Comparison of ENCODE assay signal across 24 cellular contexts in genomic region chr5:123517479-123517878, GRCh38. TPM values are rescaled to one million over a fixed set of nuclear protein-coding genes. Genes with fewer than 3 reads are reported as not detected.
DNase-seq lines count a peak whose midpoint lies in the region; ATAC-seq, FAIRE-seq and TF ChIP-seq lines count a peak whose summit lies in the region.
"Had no signal": no experiment of that assay in that cellular context is flagged by ENCODE, and none has a peak within 500 bp of the region (broad histone marks: within the 10 kb centered on the region; RNA-seq: fewer than 3 reads in every experiment).

No MANE protein-coding gene starts in this region.

- H3K36me3 Mint-ChIP-seq in memory B cell, result peaks cover 3% of the 10 kb centered on the region
- H3K36me3 Mint-ChIP-seq: immature natural killer cell had no signal

- H3K4me2 ChIP-seq in Loucy (ENCODE audit: low read depth, low read length, poor library complexity, severe bottlenecking), result peak overlapping the region; percentile 66

- peak overlapping the region; percentile 65 for H3K27ac Mint-ChIP-seq in memory B cell
- H3K27ac Mint-ChIP-seq: activated naive CD4-positive, alpha-beta T cell treated with anti-CD3 and anti-CD28 coated beads, Interleukin-2, amount 50 U/mL, for 24 hours; effector memory CD8-positive, alpha-beta T cell; HFFc6 had no signal

- H3K9me2 ChIP-seq in Loucy (replicated peaks; ENCODE audit: low read depth, low read length), result no peaks in the 10 kb centered on the region

- FAIRE-seq in G401.6 (lab: Jason Lieb, UNC), result peak; percentile 17
- FAIRE-seq: colon had no signal

- peak overlapping the region; percentile 55 for H3K4me3 Mint-ChIP-seq in memory B cell
- H3K4me3 Mint-ChIP-seq: activated naive CD4-positive, alpha-beta T cell treated with anti-CD3 and anti-CD28 coated beads, Interleukin-2, amount 50 U/mL, for 24 hours; GM23338; HFFc6 had no signal

- H3K79me2 ChIP-seq in Loucy (ENCODE audit: insufficient read depth, low read length), result peaks cover 86% of the 10 kb centered on the region

- H2AFZ ChIP-seq in Loucy (ENCODE audit: low read length), result no peak overlapping the region
- H2AFZ ChIP-seq: GM23338 had no signal

- no peak overlapping the region for H3K9ac ChIP-seq in Loucy (ENCODE audit: low read depth, low read length, poor library complexity, severe bottlenecking)

- peaks cover 40% of the 10 kb centered on the region for H3K4me1 Mint-ChIP-seq in memory B cell

- peaks cover 13% of the 10 kb centered on the region for H4K20me1 ChIP-seq in Loucy (ENCODE audit: insufficient read depth, low read length, poor library complexity, severe bottlenecking)

- no peaks in the 10 kb centered on the region for H3K27me3 Mint-ChIP-seq in memory B cell
- H3K27me3 Mint-ChIP-seq: activated naive CD4-positive, alpha-beta T cell treated with anti-CD3 and anti-CD28 coated beads, Interleukin-2, amount 50 U/mL, for 24 hours; effector memory CD8-positive, alpha-beta T cell had no signal

- H3F3A ChIP-seq in Loucy (ENCODE audit: low read depth), result no peaks in the 10 kb centered on the region

- DNase-seq in memory B cell (ENCODE audit: low spot score in 2 of 2), result no peak
- DNase-seq in gastrocnemius medialis, result no peak
- no peak for DNase-seq in DMS153 (lab: John Stamatoyannopoulos, UW)
- DNase-seq: C1 segment of cervical spinal cord; effector memory CD8-positive, alpha-beta T cell; foreskin keratinocyte; HFFc6; immature natural killer cell; KG1; NCI-H1694 treated with DMSO at 0.1 percent for 48 hours; NCI-H2171 treated with DMSO at 0.1 percent for 48 hours; NCI-H69; nucleus accumbens; WERI-Rb-1 had no signal

- H3K4me1 ChIP-seq in Loucy (ENCODE audit: insufficient read depth, low read length, poor library complexity, severe bottlenecking), result peaks cover 29% of the 10 kb centered on the region
- H3K4me1 ChIP-seq in gastrocnemius medialis, result peaks cover 22 to 23% of the 10 kb centered on the region in 2 donors

- no peak for TF ChIP-seq POLR2A in gastrocnemius medialis (IDR thresholded peaks at IDR 0.05)

- in situ Hi-C loops in gastrocnemius medialis (cut with MboI; ENCODE audit: low sequenced_read_pairs in 4 of 4), result loop anchor here in 2 of 4 donors (10.0 kb wide), 1 partner anchor 93 kb away; the partner anchor contains the start of gene CEP120 (in 2 of the 2)

- no peaks in the 10 kb centered on the region for H3K36me3 ChIP-seq in Loucy (ENCODE audit: insufficient read depth, low read length)
- no peaks in the 10 kb centered on the region for H3K36me3 ChIP-seq in gastrocnemius medialis
- H3K36me3 ChIP-seq: suprapubic skin, WERI-Rb-1 had no signal

- TF ChIP-seq CTCF in Loucy (conservative IDR thresholded peaks at IDR 0.05; ENCODE audit: low read length) (no peak), gastrocnemius medialis (IDR thresholded peaks at IDR 0.05 in 4 of 5, conservative IDR thresholded peaks at IDR 0.05 in 1 of 5) (no peak)

- no peaks in the 10 kb centered on the region for H3K9me3 Mint-ChIP-seq in memory B cell
- H3K9me3 Mint-ChIP-seq: activated naive CD4-positive, alpha-beta T cell treated with anti-CD3 and anti-CD28 coated beads, Interleukin-2, amount 50 U/mL, for 24 hours; effector memory CD8-positive, alpha-beta T cell; GM23338; HFFc6; immature natural killer cell had no signal

- ATAC-seq in GM19351 (IDR thresholded peaks at IDR 0.05; ENCODE audit: unreplicated experiment), result peak; percentile 24
- peak; percentile 59 for ATAC-seq in memory B cell (ENCODE audit: low read depth)
- ATAC-seq in gastrocnemius medialis, result no peak
- no peak for ATAC-seq in GM21529 (IDR thresholded peaks at IDR 0.05; ENCODE audit: unreplicated experiment)
- ATAC-seq: effector memory CD8-positive, alpha-beta T cell; esophagus mucosa; foreskin keratinocyte; GM23338; SK-N-SH treated with all-trans-retinoic acid at 6 μM for 48 hours had no signal

- H3K27me3 ChIP-seq in Loucy (ENCODE audit: insufficient read depth, low read length, poor library complexity, severe bottlenecking) (no peaks in the 10 kb centered on the region), gastrocnemius medialis (no peaks in the 10 kb centered on the region)
- H3K27me3 ChIP-seq: foreskin keratinocyte, suprapubic skin had no signal

- H3K27ac ChIP-seq in gastrocnemius medialis, result no peak overlapping the region
- H3K27ac ChIP-seq: foreskin keratinocyte, suprapubic skin, WERI-Rb-1 had no signal

- peak overlapping the region; percentile 64 for H3K4me3 ChIP-seq in Loucy (ENCODE audit: low read length, poor library complexity, severe bottlenecking)
- no peak overlapping the region for H3K4me3 ChIP-seq in gastrocnemius medialis
- H3K4me3 ChIP-seq: GM23338, suprapubic skin had no signal

- H3K9me3 ChIP-seq in Loucy (ENCODE audit: insufficient read depth, low read depth, low read length) (no peaks in the 10 kb centered on the region), gastrocnemius medialis (no peaks in the 10 kb centered on the region)
- H3K9me3 ChIP-seq: suprapubic skin had no signal

- intact Hi-C loops in gastrocnemius medialis (cut with DNase I; ENCODE audit: low total_unique reads), result loop anchor here (10.0 kb wide), 1 partner anchor 483 kb away; the partner anchor contains the start of gene PPIC

RNA-seq across cellular contexts. Expression of gene CSNK1G3, which starts 5.5 kb away (rescaled TPM):
- 10 to 100 TPM; 14.6 to 23.2 (median 21.5) TPM for total RNA-seq in gastrocnemius medialis

Comparison
In these comparisons a context has a peak if more than half of its experiments do, and no peak if none do; other contexts are left out.
1. ATAC-seq: peak in GM19351 (single experiment) and memory B cell (single experiment); none in gastrocnemius medialis (0 of 2) and GM21529 (single experiment).